In genomic region chr5:127586371-127586770, GRCh38 we compare ENCODE assay signal across 12 cellular contexts.
DNase-seq lines count a peak whose midpoint lies in the region; ATAC-seq, FAIRE-seq and TF ChIP-seq lines count a peak whose summit lies in the region.
"Had no signal": no experiment of that assay in that cellular context is flagged by ENCODE, and none has a peak within 500 bp of the region (broad histone marks: within the 10 kb centered on the region; RNA-seq: fewer than 3 reads in every experiment).

No MANE protein-coding gene starts in this region.

- 3% methylated on average over 1 of the region's 1 CpG for WGBS in A549 (ENCODE audit: missing lambda C conversion rate)
- no CpG with 5 or more reads among the region's 1 CpG for WGBS in H9 (ENCODE audit: extremely low coverage, insufficient read length, low lambda C conversion rate)

- no peaks in the 10 kb centered on the region for H3K79me1 ChIP-seq in H9 (ENCODE audit: insufficient read depth, low read depth, low read length, poor library complexity, severe bottlenecking)

- CTCF ChIA-PET in A549 (lab: Yijun Ruan, JAX) = interaction anchor here (0.8 kb wide), 1 partner anchor 11 kb away, joined by 3 read pairs; no protein-coding TSS in a partner anchor

- no peak overlapping the region for H4K91ac ChIP-seq in H9 (ENCODE audit: insufficient read length, low read depth, low read length)

- H3K4me3 ChIP-seq in A549 = no peak overlapping the region
- H3K4me3 ChIP-seq in lower lobe of right lung = no peak overlapping the region
- H3K4me3 ChIP-seq: lung had no signal

- H3K4me2 ChIP-seq in A549 (peak overlapping the region; percentile 38), H9 (ENCODE audit: insufficient read depth, insufficient read length, low read length) (no peak overlapping the region)

- H3K4me3 Mint-ChIP-seq in H9 = no peak overlapping the region
- H3K4me3 Mint-ChIP-seq: activated T-cell treated with anti-CD3 and anti-CD28 coated beads, Interleukin-2, amount 50 U/mL, for 24 hours had no signal

- no peaks in the 10 kb centered on the region for H3K23me2 ChIP-seq in H9 (ENCODE audit: insufficient read length, low read depth, low read length, poor library complexity, severe bottlenecking)

- TF ChIP-seq CTCF in A549 (IDR thresholded peaks at IDR 0.05) (no peak), lower lobe of right lung (IDR thresholded peaks at IDR 0.05) (no peak), H9 (conservative IDR thresholded peaks at IDR 0.05) (no peak)

- no peak overlapping the region for H2AK5ac ChIP-seq in H9 (ENCODE audit: insufficient read length, low read length)

- H3K9ac ChIP-seq in H9 (ENCODE audit: extremely low read depth, insufficient read length, low read length) = no peak overlapping the region

- peaks cover 31% of the 10 kb centered on the region in 2 experiments for H3K4me1 Mint-ChIP-seq in H9

- no peaks in the 10 kb centered on the region for H3K27me3 Mint-ChIP-seq in H9 (ENCODE audit: low read depth)

- H3K9me3 ChIP-seq in A549 = no peaks in the 10 kb centered on the region
- no peaks in the 10 kb centered on the region for H3K9me3 ChIP-seq in lower lobe of right lung
- H3K9me3 ChIP-seq in H9 (ENCODE audit: control insufficient read depth, low read depth, low read length) = no peaks in the 10 kb centered on the region
- H3K9me3 ChIP-seq: BE2C had no signal

- no peak overlapping the region for H2BK20ac ChIP-seq in H9 (ENCODE audit: low read depth, low read length, poor library complexity, severe bottlenecking)

- no peak overlapping the region for H2AFZ ChIP-seq in H9 (ENCODE audit: low read length)

- no peak overlapping the region for H3K27ac Mint-ChIP-seq in H9
- H3K27ac Mint-ChIP-seq: activated T-cell treated with anti-CD3 and anti-CD28 coated beads, Interleukin-2, amount 50 U/mL, for 24 hours had no signal

- no peak for DNase-seq in A549 (ENCODE audit: low read depth in 1 of 2, low spot score in 1 of 2)
- no peak for DNase-seq in T-helper 9 cell
- no peak for DNase-seq in lower lobe of right lung
- DNase-seq in H9 = no peak
- no peak for DNase-seq in activated CD4-positive, alpha-beta T cell treated with anti-CD3 and anti-CD28 coated beads, Interleukin-2, amount 50 U/mL, for 4 hours
- DNase-seq: activated T-cell treated with anti-CD3 and anti-CD28 coated beads, Interleukin-2, amount 50 U/mL, for 24 hours; BE2C; NCI-H1092 had no signal

- H3K23ac ChIP-seq in H9 (ENCODE audit: insufficient read length, low read depth, low read length) = no peak overlapping the region

- no peak overlapping the region for H3T11ph ChIP-seq in H9 (ENCODE audit: low read length)

- H3K27me3 ChIP-seq in lower lobe of right lung (ENCODE audit: low read depth) (no peaks in the 10 kb centered on the region), H9 (ENCODE audit: insufficient read depth, low read length) (no peaks in the 10 kb centered on the region)
- H3K27me3 ChIP-seq: BE2C had no signal

- FAIRE-seq in A549 (lab: Jason Lieb, UNC) = no peak

- H3K4me1 ChIP-seq in A549 (peaks cover 10% of the 10 kb centered on the region; the same call in 1 of the 3 replicates), lower lobe of right lung (peaks cover 4% of the 10 kb centered on the region), H9 (ENCODE audit: insufficient read depth, low read length) (peaks cover 5% of the 10 kb centered on the region; the same call in 1 of the 2 replicates)
- H3K4me1 ChIP-seq: BE2C had no signal

- H3K79me2 ChIP-seq in H9 (ENCODE audit: insufficient read depth, low read length) = no peaks in the 10 kb centered on the region

- H3K36me3 ChIP-seq in lower lobe of right lung = no peaks in the 10 kb centered on the region
- H3K36me3 ChIP-seq: BE2C had no signal

- H4K20me1 ChIP-seq in H9 (ENCODE audit: control insufficient read depth, insufficient read depth, insufficient read length) = no peaks in the 10 kb centered on the region

- no peaks in the 10 kb centered on the region for H3K9me3 Mint-ChIP-seq in H9
- H3K9me3 Mint-ChIP-seq: activated T-cell treated with anti-CD3 and anti-CD28 coated beads, Interleukin-2, amount 50 U/mL, for 24 hours had no signal

- no peak overlapping the region for H2BK120ac ChIP-seq in H9 (ENCODE audit: low read depth, low read length, poor library complexity, severe bottlenecking)

- no peak overlapping the region for H3K4ac ChIP-seq in H9 (ENCODE audit: low read depth, low read length)

- no peak overlapping the region for H3K27ac ChIP-seq in A549
- H3K27ac ChIP-seq in lower lobe of right lung = no peak overlapping the region
- no peak overlapping the region for H3K27ac ChIP-seq in H9 (ENCODE audit: insufficient read length, low read depth, low read length)

- no peak for TF ChIP-seq EP300 in A549 (IDR thresholded peaks at IDR 0.05)

- intact Hi-C loops in lower lobe of right lung (cut with DNase I) = no loop called here

- no peaks in the 10 kb centered on the region for H3K36me3 Mint-ChIP-seq in H9 (ENCODE audit: insufficient read depth in 1 of 3, low read depth in 3 of 3)

- H4K5ac ChIP-seq in H9 (ENCODE audit: insufficient read length, low read depth, low read length) = no peak overlapping the region

- H3K14ac ChIP-seq in H9 (ENCODE audit: insufficient read depth, low read length) = no peak overlapping the region

- TF ChIP-seq POLR2A in A549 (IDR thresholded peaks at IDR 0.05; ENCODE audit: low read length) = no peak

- H3K18ac ChIP-seq in H9 (ENCODE audit: insufficient read length, low read depth, low read length) = no peak overlapping the region

- H3K56ac ChIP-seq in H9 (ENCODE audit: insufficient read length, low read depth, low read length) = no peak overlapping the region

- H2BK12ac ChIP-seq in H9 (ENCODE audit: insufficient read length, low read depth, low read length) = no peak overlapping the region

- TF ChIP-seq RAD21 in A549 (conservative IDR thresholded peaks at IDR 0.05 in 1 of 2, IDR thresholded peaks at IDR 0.05 in 1 of 2) = no peak

- no peak overlapping the region for H4K8ac ChIP-seq in H9 (replicated peaks; ENCODE audit: insufficient read length, low read depth, low read length)

- ATAC-seq in A549 (0 out of 6 replicates have a peak, but pooled peaks have one; percentile 28 to 48), GM18909 (IDR thresholded peaks at IDR 0.05; ENCODE audit: poor library complexity, unreplicated experiment) (peak; percentile 82), HG02678 (IDR thresholded peaks at IDR 0.05; ENCODE audit: unreplicated experiment) (peak; percentile 73), HG03571 (IDR thresholded peaks at IDR 0.05; ENCODE audit: unreplicated experiment) (peak; percentile 72), lower lobe of right lung (no peak)

- POLR2A ChIA-PET in A549 (lab: Yijun Ruan, JAX) = no interaction called here

- no peak overlapping the region for H2BK5ac ChIP-seq in H9 (ENCODE audit: insufficient read length, low read length)

- no peak overlapping the region for H2BK15ac ChIP-seq in H9 (ENCODE audit: low read depth, low read length)

TF ChIP-seq in A549, 52 proteins besides CTCF, POLR2A, EP300 and RAD21:
- TF ChIP-seq, protein P1, sequence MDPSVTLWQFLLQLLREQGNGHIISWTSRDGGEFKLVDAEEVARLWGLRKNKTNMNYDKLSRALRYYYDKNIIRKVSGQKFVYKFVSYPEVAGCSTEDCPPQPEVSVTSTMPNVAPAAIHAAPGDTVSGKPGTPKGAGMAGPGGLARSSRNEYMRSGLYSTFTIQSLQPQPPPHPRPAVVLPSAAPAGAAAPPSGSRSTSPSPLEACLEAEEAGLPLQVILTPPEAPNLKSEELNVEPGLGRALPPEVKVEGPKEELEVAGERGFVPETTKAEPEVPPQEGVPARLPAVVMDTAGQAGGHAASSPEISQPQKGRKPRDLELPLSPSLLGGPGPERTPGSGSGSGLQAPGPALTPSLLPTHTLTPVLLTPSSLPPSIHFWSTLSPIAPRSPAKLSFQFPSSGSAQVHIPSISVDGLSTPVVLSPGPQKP (IDR thresholded peaks at IDR 0.05; ENCODE audit: low read depth, low read length) = no peak
- no peak for TF ChIP-seq MAZ (IDR thresholded peaks at IDR 0.05; ENCODE audit: borderline replicate concordance, low read depth, low read length)
- no peak for TF ChIP-seq RARB (CRISPR knock-in tag; IDR thresholded peaks at IDR 0.05)
- TF ChIP-seq KDM5A (IDR thresholded peaks at IDR 0.05) = no peak
- no peak for TF ChIP-seq CBX2 (IDR thresholded peaks at IDR 0.05; ENCODE audit: borderline replicate concordance, low read depth)
- no peak for TF ChIP-seq RFX5 (IDR thresholded peaks at IDR 0.05)
- no peak for TF ChIP-seq HOXA7 (CRISPR knock-in tag; IDR thresholded peaks at IDR 0.05)
- TF ChIP-seq FOSB (CRISPR knock-in tag; IDR thresholded peaks at IDR 0.05) = no peak
- no peak for TF ChIP-seq KDM1A (IDR thresholded peaks at IDR 0.05; ENCODE audit: low read depth)
- no peak for TF ChIP-seq HMGXB4 (CRISPR knock-in tag; IDR thresholded peaks at IDR 0.05; ENCODE audit: borderline replicate concordance)
- no peak for TF ChIP-seq CEBPB (IDR thresholded peaks at IDR 0.05)

Comparison
In these comparisons a context has a peak if more than half of its experiments do, and no peak if none do; other contexts are left out.
1. ATAC-seq: peak in A549 (2 of 2), GM18909 (single experiment), HG02678 (single experiment) and HG03571 (single experiment); none in lower lobe of right lung (0 of 2).